ENCODE assay signal across 3 cellular contexts in the genomic region with DNA sequence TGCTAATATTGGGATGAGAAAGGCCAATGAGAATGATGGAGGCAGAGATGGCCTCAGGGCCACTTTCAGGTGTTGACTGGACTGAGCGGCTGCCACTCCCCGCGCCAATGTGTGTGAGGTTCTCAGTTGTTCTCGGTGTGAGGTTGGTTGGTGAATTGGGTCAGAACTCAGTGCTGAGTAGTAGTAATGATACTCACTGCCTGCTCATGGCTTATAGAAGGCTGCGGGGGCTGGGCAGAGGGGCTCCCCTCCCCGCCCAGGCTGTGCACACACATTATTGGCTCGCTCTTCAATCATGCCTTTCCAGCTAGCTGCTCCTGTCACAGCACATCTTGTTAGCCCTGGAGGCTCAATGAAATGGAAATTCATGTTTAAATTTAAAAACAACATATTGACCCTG.
"Had no signal": no experiment of that assay in that cellular context is flagged by ENCODE, and none has a peak within 500 bp of the region (broad histone marks: within the 10 kb centered on the region; RNA-seq: fewer than 3 reads in every experiment).

No MANE protein-coding gene starts in this region.

- H3K27ac ChIP-seq: HL-60 had no signal

- H3K4me3 ChIP-seq: K562 had no signal

- DNase-seq: IMR-90 had no signal
